In the genomic region with DNA sequence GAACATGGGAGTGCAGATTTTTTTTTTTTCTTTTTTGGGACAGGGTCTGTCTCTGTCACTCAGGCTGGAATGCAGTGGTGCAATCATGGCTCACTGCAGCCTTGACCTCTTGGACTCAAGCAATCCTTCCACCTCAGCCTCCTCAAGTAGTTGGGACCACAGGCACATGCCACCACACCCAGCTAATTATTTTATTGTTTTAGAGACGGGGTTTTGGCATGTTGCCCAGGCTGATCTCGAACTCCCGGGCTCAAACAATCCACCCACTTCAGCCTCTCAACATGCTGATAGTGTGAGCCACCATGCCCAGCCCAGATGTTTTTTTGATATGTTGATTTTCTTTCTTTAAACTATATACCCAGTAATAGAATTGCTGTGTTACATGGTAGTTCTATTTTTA, we compare ENCODE assay signal across 28 cellular contexts. TPM values are rescaled to one million over a fixed set of nuclear protein-coding genes. Genes with fewer than 3 reads are reported as not detected.
DNase-seq lines count a peak whose midpoint lies in the region; FAIRE-seq and TF ChIP-seq lines count a peak whose summit lies in the region.
"Had no signal": no experiment of that assay in that cellular context is flagged by ENCODE, and none has a peak within 500 bp of the region (broad histone marks: within the 10 kb centered on the region; RNA-seq: fewer than 3 reads in every experiment).

No MANE protein-coding gene starts in this region.

- BruUV-seq in MCF 10A (replicated peaks; lab: Mats Ljungman, UMichigan): no TSS peak

- no peaks in the 10 kb centered on the region for H3K4me1 Mint-ChIP-seq in MCF 10A (ENCODE audit: insufficient read depth, unreplicated experiment)
- H3K4me1 Mint-ChIP-seq: activated CD4-positive, alpha-beta T cell treated with anti-CD3 and anti-CD28 coated beads, Interleukin-2, amount 10 ng/mL, durations not matched to agents 24 days and 14 days; activated naive CD8-positive, alpha-beta T cell treated with anti-CD3 and anti-CD28 coated beads, Interleukin-2, amount 50 U/mL, for 24 hours; brain; stimulated activated effector memory CD8-positive, alpha-beta T cell treated with anti-CD3 and anti-CD28 coated beads, Interleukin-12 subunit alpha, Interleukin-12 subunit beta, amount 100 ng/mL, for 72 hours had no signal

- H3K9me3 ChIP-seq in breast epithelium: peaks cover 0 to 8% of the 10 kb centered on the region in 2 donors
- H3K9me3 ChIP-seq in MG63: peaks cover 4% of the 10 kb centered on the region
- H3K9me3 ChIP-seq in small intestine (ENCODE audit: control insufficient read depth, low read depth): no peaks in the 10 kb centered on the region
- H3K9me3 ChIP-seq in testis: no peaks in the 10 kb centered on the region
- H3K9me3 ChIP-seq: thoracic aorta had no signal

- DNase-seq in MCF 10A (ENCODE audit: unreplicated experiment) (peak; percentile 53), breast epithelium (ENCODE audit: low spot score in 2 of 2) (no peak), MG63 (peak; percentile 47), dermis blood vessel endothelial cell (peak; percentile 17), small intestine (peak; percentile 97), GM10248 (ENCODE audit: extremely low spot score) (no peak), testis (no peak)
- no peak for DNase-seq in activated T-cell treated with anti-CD3 and anti-CD28 coated beads, Interleukin-2, amount 50 U/mL, for 48 hours
- DNase-seq: activated CD4-positive, alpha-beta T cell treated with anti-CD3 and anti-CD28 coated beads, Interleukin-2, amount 10 ng/mL, durations not matched to agents 24 days and 14 days; activated naive CD8-positive, alpha-beta T cell treated with anti-CD3 and anti-CD28 coated beads, Interleukin-2, amount 50 U/mL, for 24 hours; DMS153; foreskin melanocyte; GF-D8; islet precursor cell; mesenchymal stem cell; NCI-H1048; NCI-H2081 treated with DMSO at 0.1 percent for 48 hours; NCI-H526 treated with DMSO at 0.1 percent for 48 hours; SHP77 had no signal

- H3K4me3 Mint-ChIP-seq in MCF 10A (ENCODE audit: unreplicated experiment): no peak overlapping the region
- H3K4me3 Mint-ChIP-seq: activated CD4-positive, alpha-beta T cell treated with anti-CD3 and anti-CD28 coated beads, Interleukin-2, amount 10 ng/mL, durations not matched to agents 24 days and 14 days; activated naive CD8-positive, alpha-beta T cell treated with anti-CD3 and anti-CD28 coated beads, Interleukin-2, amount 50 U/mL, for 24 hours; brain; natural killer cell treated with Interleukin-12 subunit alpha and Interleukin-12 subunit beta and Interleukin-15 and Interleukin-18, amount 100 ng/mL, for 72 hours; stimulated activated effector memory CD8-positive, alpha-beta T cell treated with anti-CD3 and anti-CD28 coated beads, Interleukin-12 subunit alpha, Interleukin-12 subunit beta, amount 100 ng/mL, for 72 hours had no signal

- H3K9me3 Mint-ChIP-seq in MCF 10A (ENCODE audit: unreplicated experiment): no peaks in the 10 kb centered on the region
- H3K9me3 Mint-ChIP-seq: activated CD4-positive, alpha-beta T cell treated with anti-CD3 and anti-CD28 coated beads, Interleukin-2, amount 10 ng/mL, durations not matched to agents 24 days and 14 days; activated T-helper 2 cell treated with anti-CD3 and anti-CD28 coated beads, Interferon-gamma antibody, Interleukin-2, Interleukin-4, amounts not matched to agents 10 μg/mL and 5 μg/mL and 100 μg/mL, durations not matched to agents 14 hours and 24 hours and 36 hours; stimulated activated effector memory CD8-positive, alpha-beta T cell treated with anti-CD3 and anti-CD28 coated beads, Interleukin-12 subunit alpha, Interleukin-12 subunit beta, amount 100 ng/mL, for 72 hours had no signal

- TF ChIP-seq POLR2A in breast epithelium (IDR thresholded peaks at IDR 0.05) (no peak), testis (IDR thresholded peaks at IDR 0.05) (no peak)

- H3K27me3 ChIP-seq in breast epithelium: no peaks in the 10 kb centered on the region
- peaks cover 7% of the 10 kb centered on the region; the same call in 1 of the 2 replicates for H3K27me3 ChIP-seq in MG63
- no peaks in the 10 kb centered on the region for H3K27me3 ChIP-seq in small intestine (ENCODE audit: control insufficient read depth in 2 of 2, insufficient read depth in 2 of 2, low read length in 2 of 2)
- no peaks in the 10 kb centered on the region for H3K27me3 ChIP-seq in testis

- H3K36me3 ChIP-seq in breast epithelium (no peaks in the 10 kb centered on the region), MG63 (no peaks in the 10 kb centered on the region), small intestine (ENCODE audit: control insufficient read depth in 2 of 2, insufficient read depth in 2 of 2, low read length in 2 of 2) (no peaks in the 10 kb centered on the region), testis (ENCODE audit: low read depth, missing control alignments) (no peaks in the 10 kb centered on the region)
- H3K36me3 ChIP-seq: thoracic aorta had no signal

- CTCF ChIA-PET in MCF 10A (lab: Yijun Ruan, JAX) (no interaction called here), GM10248 (lab: Yijun Ruan, JAX) (no interaction called here)

- H3K4me3 ChIP-seq in breast epithelium (no peak overlapping the region), MG63 (no peak overlapping the region), small intestine (ENCODE audit: low read depth in 1 of 2, low read length in 2 of 2) (no peak overlapping the region), testis (no peak overlapping the region)
- H3K4me3 ChIP-seq: thoracic aorta had no signal

- 3 to 42% (median 31%) methylated on average over 3 of the region's 3 CpGs for WGBS in small intestine, 3 donors
- WGBS in testis, 2 donors: 36 to 48% methylated on average over 3 of the region's 3 CpGs

- no peak for TF ChIP-seq CTCF in MCF 10A (IDR thresholded peaks at IDR 0.05; ENCODE audit: unreplicated experiment)
- TF ChIP-seq CTCF in breast epithelium (IDR thresholded peaks at IDR 0.05): no peak
- TF ChIP-seq CTCF in GM10248 (IDR thresholded peaks at IDR 0.05; ENCODE audit: control extremely low read depth, extremely low read depth, low read depth, missing control alignments): no peak
- TF ChIP-seq CTCF in testis (IDR thresholded peaks at IDR 0.05): no peak

- H3K36me3 Mint-ChIP-seq in MCF 10A (ENCODE audit: insufficient read depth, unreplicated experiment): no peaks in the 10 kb centered on the region
- H3K36me3 Mint-ChIP-seq: stimulated activated effector memory CD8-positive, alpha-beta T cell treated with anti-CD3 and anti-CD28 coated beads, Interleukin-12 subunit alpha, Interleukin-12 subunit beta, amount 100 ng/mL, for 72 hours had no signal

- POLR2A ChIA-PET in MCF 10A (lab: Yijun Ruan, JAX) (no interaction called here), GM10248 (lab: Yijun Ruan, JAX) (no interaction called here)

- intact Hi-C loops in MCF 10A (cut with micrococcal nuclease): no loop called here
- intact Hi-C loops in breast epithelium (cut with DNase I; ENCODE audit: low total_unique reads): no loop called here
- intact Hi-C loops in testis (cut with DNase I; ENCODE audit: low total_unique reads): no loop called here

- peaks cover 11% of the 10 kb centered on the region for H3K27me3 Mint-ChIP-seq in MCF 10A (ENCODE audit: insufficient read depth, unreplicated experiment)

- FAIRE-seq in small intestine (lab: Jason Lieb, UNC): peak; percentile 51

- no peak overlapping the region for H3K27ac ChIP-seq in breast epithelium
- H3K27ac ChIP-seq in small intestine (ENCODE audit: low read depth in 1 of 2, low read length in 1 of 2): no peak overlapping the region
- no peak overlapping the region for H3K27ac ChIP-seq in testis
- H3K27ac ChIP-seq: C4-2B, HL-60, parathyroid adenoma, thoracic aorta had no signal

- H3K27ac Mint-ChIP-seq in MCF 10A (ENCODE audit: low read depth, unreplicated experiment): no peak overlapping the region
- H3K27ac Mint-ChIP-seq: activated CD4-positive, alpha-beta T cell treated with anti-CD3 and anti-CD28 coated beads, Interleukin-2, amount 10 ng/mL, durations not matched to agents 24 days and 14 days; activated naive CD8-positive, alpha-beta T cell treated with anti-CD3 and anti-CD28 coated beads, Interleukin-2, amount 50 U/mL, for 24 hours; activated T-helper 2 cell treated with anti-CD3 and anti-CD28 coated beads, Interferon-gamma antibody, Interleukin-2, Interleukin-4, amounts not matched to agents 10 μg/mL and 5 μg/mL and 100 μg/mL, durations not matched to agents 14 hours and 24 hours and 36 hours; brain; natural killer cell treated with Interleukin-12 subunit alpha and Interleukin-12 subunit beta and Interleukin-15 and Interleukin-18, amount 100 ng/mL, for 72 hours; stimulated activated effector memory CD8-positive, alpha-beta T cell treated with anti-CD3 and anti-CD28 coated beads, Interleukin-12 subunit alpha, Interleukin-12 subunit beta, amount 100 ng/mL, for 72 hours had no signal

- no peaks in the 10 kb centered on the region for H3K4me1 ChIP-seq in breast epithelium
- no peaks in the 10 kb centered on the region for H3K4me1 ChIP-seq in small intestine (ENCODE audit: control insufficient read depth in 2 of 2, insufficient read depth in 1 of 2, low read depth in 1 of 2, low read length in 1 of 2)
- no peaks in the 10 kb centered on the region for H3K4me1 ChIP-seq in testis
- H3K4me1 ChIP-seq: parathyroid adenoma had no signal

RNA-seq across cellular contexts. Expression of gene RGSL1, which starts 57.7 kb away (rescaled TPM):
- total RNA-seq in MCF 10A (2022) (not detected in 2 replicates), breast epithelium (not detected), dermis blood vessel endothelial cell (not detected in 2 replicates), testis (10 to 100 TPM; 12.6 to 25.9 TPM)
- total RNA-seq in MG63 (2014; rRNA removed; shearing (Covaris generic); ENCODE audit: low replicate concordance): not detected in 2 replicates
- polyA plus RNA-seq in small intestine (not detected), testis (ENCODE audit: insufficient read depth, low read depth, low replicate concordance) (37.1 TPM)
- total RNA-seq: activated CD4-positive, alpha-beta T cell treated with anti-CD3 and anti-CD28 coated beads, Interleukin-2, amount 10 ng/mL, durations not matched to agents 24 days and 14 days; activated T-helper 2 cell treated with anti-CD3 and anti-CD28 coated beads, Interferon-gamma antibody, Interleukin-2, Interleukin-4, amounts not matched to agents 10 μg/mL and 5 μg/mL and 100 μg/mL, durations not matched to agents 14 hours and 24 hours and 36 hours; natural killer cell treated with Interleukin-12 subunit alpha and Interleukin-12 subunit beta and Interleukin-15 and Interleukin-18, amount 100 ng/mL, for 72 hours; thoracic aorta had no signal
- polyA plus RNA-seq: AG04450 had no signal

Comparison
In these comparisons a context has a peak if more than half of its experiments do, and no peak if none do; other contexts are left out.
1. DNase-seq: peak in MCF 10A (single experiment), MG63 (single experiment), dermis blood vessel endothelial cell (single experiment) and small intestine (single experiment); none in breast epithelium (0 of 2), GM10248 (single experiment), testis (single experiment) and activated T-cell treated with anti-CD3 and anti-CD28 coated beads, Interleukin-2, amount 50 U/mL, for 48 hours (0 of 2).
2. RNA of gene RGSL1, which starts 57.7 kb away (total RNA-seq): 12.6 to 25.9 TPM in testis; not detected in MCF 10A, not detected in breast epithelium, not detected in MG63 and not detected in dermis blood vessel endothelial cell; every median in the first group is over 10 times any median in the second.